In the genomic region with DNA sequence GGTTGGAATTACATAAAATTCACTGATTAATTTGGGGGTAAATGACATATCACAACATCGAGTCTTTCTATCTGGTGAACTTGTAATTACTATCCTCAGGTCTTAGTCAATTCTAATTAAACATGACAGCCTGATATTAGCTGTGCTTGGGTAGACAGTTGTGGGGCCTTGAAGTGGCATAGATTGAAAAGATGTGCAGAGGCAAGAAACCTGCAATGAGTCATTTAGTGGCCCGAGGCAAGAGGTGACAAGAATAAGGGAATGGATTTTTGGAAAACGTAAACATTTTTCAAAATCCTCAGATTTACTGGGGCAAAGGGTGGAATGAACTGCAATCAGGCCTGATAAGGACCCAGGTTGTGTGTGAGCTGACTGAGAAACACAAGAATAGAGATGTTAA, we compare ENCODE assay signal across 22 cellular contexts.
"Had no signal": no experiment of that assay in that cellular context is flagged by ENCODE, and none has a peak within 500 bp of the region (broad histone marks: within the 10 kb centered on the region; RNA-seq: fewer than 3 reads in every experiment).

No MANE protein-coding gene starts in this region.

- H3K4me1 ChIP-seq: esophagus muscularis mucosa, gastrocnemius medialis, heart right ventricle, neural progenitor cell, testis, transverse colon had no signal

- H3K36me3 Mint-ChIP-seq: naive thymus-derived CD8-positive, alpha-beta T cell; neural progenitor cell; stimulated activated memory B cell treated with anti-CD40 and anti-IgM and Interleukin-4, amounts not matched to agents 10 μg/mL and 1 μg/mL and 100 μg/mL, for 72 hours had no signal

- H2AFZ ChIP-seq: neural progenitor cell had no signal

- H3K9ac ChIP-seq: neural progenitor cell had no signal

- H3K4me2 ChIP-seq: neural progenitor cell had no signal

- H3K4me3 Mint-ChIP-seq: naive thymus-derived CD8-positive, alpha-beta T cell; neural progenitor cell; stimulated activated memory B cell treated with anti-CD40 and anti-IgM and Interleukin-4, amounts not matched to agents 10 μg/mL and 1 μg/mL and 100 μg/mL, for 72 hours; stimulated activated naive CD8-positive, alpha-beta T cell treated with anti-CD3 and anti-CD28 coated beads, Interleukin-15, Interleukin-2, amounts not matched to agents 100 ng/mL and 50 ng/mL, for 24 hours had no signal

- H3K9me3 ChIP-seq: esophagus muscularis mucosa, gastrocnemius medialis, heart right ventricle, mucosa of descending colon, ovary, testis, transverse colon had no signal

- H3K27me3 Mint-ChIP-seq: stimulated activated memory B cell treated with anti-CD40 and anti-IgM and Interleukin-4, amounts not matched to agents 10 μg/mL and 1 μg/mL and 100 μg/mL, for 72 hours had no signal

- H3K27me3 ChIP-seq: esophagus muscularis mucosa, gastrocnemius medialis, heart right ventricle, neural progenitor cell, ovary, testis, transverse colon had no signal

- FAIRE-seq: endometrium, islet of Langerhans, urothelium cell line had no signal

- H3K9me3 Mint-ChIP-seq: naive thymus-derived CD8-positive, alpha-beta T cell; neural progenitor cell; stimulated activated memory B cell treated with anti-CD40 and anti-IgM and Interleukin-4, amounts not matched to agents 10 μg/mL and 1 μg/mL and 100 μg/mL, for 72 hours; stimulated activated naive CD8-positive, alpha-beta T cell treated with anti-CD3 and anti-CD28 coated beads, Interleukin-15, Interleukin-2, amounts not matched to agents 100 ng/mL and 50 ng/mL, for 24 hours had no signal

- H3K4me3 ChIP-seq: esophagus muscularis mucosa, gastrocnemius medialis, heart right ventricle, mucosa of descending colon, neural progenitor cell, ovary, transverse colon had no signal

- DNase-seq: cortex of kidney; effector memory CD4-positive, alpha-beta T cell; gastrocnemius medialis; heart right ventricle; hypothalamus; mammary epithelial cell; mucosa of descending colon; naive thymus-derived CD8-positive, alpha-beta T cell; nucleus accumbens; ovary; right cardiac atrium; stimulated activated CD4-positive, alpha-beta T cell treated with anti-CD3 and anti-CD28 coated beads, Interleukin-4, amount 100 ng/mL, for 24 hours; testis; transverse colon had no signal

- H3K36me3 ChIP-seq: esophagus muscularis mucosa, gastrocnemius medialis, heart right ventricle, neural progenitor cell, ovary, transverse colon had no signal

- H3K27ac ChIP-seq: epithelial cell of prostate, esophagus muscularis mucosa, gastrocnemius medialis, heart right ventricle, neural progenitor cell, ovary, testis, transverse colon had no signal

- H3K27ac Mint-ChIP-seq: naive thymus-derived CD8-positive, alpha-beta T cell; neural progenitor cell; stimulated activated memory B cell treated with anti-CD40 and anti-IgM and Interleukin-4, amounts not matched to agents 10 μg/mL and 1 μg/mL and 100 μg/mL, for 72 hours; stimulated activated naive CD8-positive, alpha-beta T cell treated with anti-CD3 and anti-CD28 coated beads, Interleukin-15, Interleukin-2, amounts not matched to agents 100 ng/mL and 50 ng/mL, for 24 hours had no signal

- H3K4me1 Mint-ChIP-seq: neural progenitor cell had no signal
